ENCODE assay signal across 1 cellular context in the genomic region with DNA sequence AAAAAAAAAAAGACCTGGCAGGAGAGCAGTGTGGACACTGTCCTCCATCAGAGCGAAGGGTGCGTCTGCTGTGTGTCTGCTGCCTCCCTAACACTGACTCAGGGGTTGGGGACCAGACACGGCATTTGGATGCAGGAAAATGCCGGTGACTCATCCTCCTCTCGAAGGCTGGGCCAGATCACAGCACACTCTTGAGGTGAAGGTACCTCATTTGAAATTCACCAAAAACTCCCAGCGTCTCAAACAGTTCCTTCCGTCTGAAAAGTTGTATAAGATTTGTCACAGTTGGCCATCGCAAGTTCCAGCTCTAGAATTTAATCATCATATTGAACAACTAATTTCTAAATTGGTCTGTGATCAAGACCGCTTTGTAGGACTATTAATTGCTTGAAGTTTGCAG.
TF ChIP-seq lines count a peak whose summit lies in the region.

No MANE protein-coding gene starts in this region.

TF ChIP-seq in GM12878, 131 proteins besides CTCF, POLR2A, EP300 and RAD21 (continued from another document):
- TF ChIP-seq ATF2 (IDR thresholded peaks at IDR 0.05; ENCODE audit: low read length), result peak; percentile 46; the same call in 1 of the 2 replicates
- 0 out of 2 replicates have a peak, but pooled peaks have one; percentile 3 for TF ChIP-seq SMC3 (IDR thresholded peaks at IDR 0.05; ENCODE audit: borderline replicate concordance, low read length)
- 0 out of 2 replicates have a peak, but pooled peaks have one; percentile 64 for TF ChIP-seq FOXM1 (IDR thresholded peaks at IDR 0.05; ENCODE audit: low read depth, low read length)
